ENCODE assay signal across 22 cellular contexts in genomic region chrX:40061871-40062524, GRCh38. TPM values are rescaled to one million over a fixed set of nuclear protein-coding genes. Genes with fewer than 3 reads are reported as not detected.
A peak's percentile ranks its signal among the peaks of the same experiment; 100 is the strongest.
DNase-seq lines count a peak whose midpoint lies in the region; ATAC-seq, FAIRE-seq and TF ChIP-seq lines count a peak whose summit lies in the region.
"Had no signal": no experiment of that assay in that cellular context is flagged by ENCODE, and none has a peak within 500 bp of the region (broad histone marks: within the 10 kb centered on the region; RNA-seq: fewer than 3 reads in every experiment).

No MANE protein-coding gene starts in this region.

- 86% methylated on average over 12 of the region's 30 CpGs for WGBS in K562 (ENCODE audit: insufficient coverage, low coverage, missing lambda C conversion rate)

- H3K9me1 ChIP-seq in K562 (ENCODE audit: control insufficient read depth, insufficient read depth, low read length), result no peaks in the 10 kb centered on the region

- H3K36me3 ChIP-seq in K562 (ENCODE audit: control insufficient read depth, insufficient read depth, low read length) (peaks cover 100% of the 10 kb centered on the region), A673 (ENCODE audit: insufficient read depth, low read length, poor library complexity, severe bottlenecking) (peaks cover 38% of the 10 kb centered on the region)
- H3K36me3 ChIP-seq: neural progenitor cell had no signal

- in situ Hi-C loops in K562 (cut with MboI), result no loop called here

- no peaks in the 10 kb centered on the region for H3K27me3 ChIP-seq in K562 (ENCODE audit: control insufficient read depth in 2 of 2, insufficient read depth in 2 of 2, low read length in 2 of 2)
- no peaks in the 10 kb centered on the region for H3K27me3 ChIP-seq in A673 (replicated peaks; ENCODE audit: insufficient read depth, low read depth, low read length, poor library complexity)
- H3K27me3 ChIP-seq: adrenal gland, neural progenitor cell had no signal

- TF ChIP-seq RAD21 in K562 (CRISPR knock-in tag; conservative IDR thresholded peaks at IDR 0.05 in 1 of 2, IDR thresholded peaks at IDR 0.05 in 1 of 2), result no peak

- peaks cover 21% of the 10 kb centered on the region for H3K36me3 Mint-ChIP-seq in neural crest cell (ENCODE audit: low read depth)
- peaks cover 43 to 75% of the 10 kb centered on the region in 2 donors for H3K36me3 Mint-ChIP-seq in CD14-positive monocyte

- H3K79me2 ChIP-seq in K562 (ENCODE audit: control insufficient read depth, insufficient read depth, low read length), result peaks cover 65% of the 10 kb centered on the region

- H3K4me1 Mint-ChIP-seq in neural crest cell (peaks cover 40% of the 10 kb centered on the region), CD14-positive monocyte (peaks cover 8% of the 10 kb centered on the region)

- BruUV-seq in K562 (replicated peaks; lab: Mats Ljungman, UMichigan), result no TSS peak
- BruUV-seq in A673 (replicated peaks; lab: Mats Ljungman, UMichigan), result no TSS peak

- H2AFZ ChIP-seq in K562 (ENCODE audit: low read depth, low read length), result no peak overlapping the region
- H2AFZ ChIP-seq: neural progenitor cell had no signal

- no peak overlapping the region for H3K4me2 ChIP-seq in K562 (ENCODE audit: insufficient read depth, low read length)
- H3K4me2 ChIP-seq: neural progenitor cell had no signal

- no peak overlapping the region for H3K27ac Mint-ChIP-seq in neural crest cell (ENCODE audit: unreplicated experiment)
- peak overlapping the region in 2 of 7 donors; percentile 6 to 49 for H3K27ac Mint-ChIP-seq in CD14-positive monocyte
- H3K27ac Mint-ChIP-seq: neural progenitor cell had no signal

- H3K9me3 ChIP-seq in K562 (replicated peaks; ENCODE audit: control insufficient read depth, insufficient read depth, low read depth, low read length), result no peaks in the 10 kb centered on the region
- no peaks in the 10 kb centered on the region for H3K9me3 ChIP-seq in A673 (ENCODE audit: low read depth, low read length, poor library complexity, severe bottlenecking)
- H3K9me3 ChIP-seq: adrenal gland, HAP-1, lower lobe of right lung, thoracic aorta had no signal

- ATAC-seq in K562, result no peak
- ATAC-seq: lower lobe of right lung, PC-3 had no signal

- H3K4me1 ChIP-seq in K562 (replicated peaks in 1 of 2; ENCODE audit: control insufficient read depth in 2 of 2, insufficient read depth in 2 of 2, low read length in 2 of 2) (peaks cover 2 to 13% of the 10 kb centered on the region in 2 experiments; a peak in 3 of 5 replicates), A673 (ENCODE audit: insufficient read depth, low read length, poor library complexity, severe bottlenecking) (no peaks in the 10 kb centered on the region)
- H3K4me1 ChIP-seq: adrenal gland, HAP-1, lower lobe of right lung had no signal

- TF ChIP-seq CTCF in K562 (IDR thresholded peaks at IDR 0.05 in 2 of 3, conservative IDR thresholded peaks at IDR 0.05 in 1 of 3; ENCODE audit: insufficient read depth in 2 of 3, low read depth in 1 of 3, low read length in 3 of 3) (no peak), neural crest cell (conservative IDR thresholded peaks at IDR 0.05) (no peak), A673 (conservative IDR thresholded peaks at IDR 0.05; ENCODE audit: low read depth, low read length) (no peak), CD14-positive monocyte (IDR thresholded peaks at IDR 0.05) (no peak)

- no peak overlapping the region for H3K27ac ChIP-seq in K562 (ENCODE audit: extremely low read depth, low read depth, low read length)
- H3K27ac ChIP-seq in A673 (ENCODE audit: low read depth, low read length, poor library complexity, severe bottlenecking), result no peak overlapping the region
- H3K27ac ChIP-seq: adrenal gland, lower lobe of right lung, neural progenitor cell, SK-N-MC, thoracic aorta had no signal

- no peak for TF ChIP-seq EP300 in K562 (IDR thresholded peaks at IDR 0.05; ENCODE audit: low read length)

- H3K4me3 Mint-ChIP-seq in neural crest cell (peak overlapping the region; percentile 32), CD14-positive monocyte (no peak overlapping the region)
- H3K4me3 Mint-ChIP-seq: neural progenitor cell had no signal

- no peak for FAIRE-seq in K562 (lab: Jason Lieb, UNC)
- FAIRE-seq: endometrium had no signal

- H3K9me3 Mint-ChIP-seq in neural crest cell, result no peaks in the 10 kb centered on the region
- peaks cover 0 to 8% (median 0%) of the 10 kb centered on the region in 7 donors for H3K9me3 Mint-ChIP-seq in CD14-positive monocyte

- intact Hi-C loops in K562 (cut with micrococcal nuclease) (no loop called here), A673 (cut with micrococcal nuclease; ENCODE audit: unreplicated experiment) (no loop called here), CD14-positive monocyte (cut with micrococcal nuclease) (no loop called here)

- H3K9ac ChIP-seq in K562 (ENCODE audit: insufficient read depth in 1 of 2, low read depth in 2 of 2, low read length in 2 of 2), result no peak overlapping the region
- H3K9ac ChIP-seq: neural progenitor cell had no signal

- CTCF ChIA-PET in K562 (lab: Yijun Ruan, JAX; ENCODE audit: low intra/inter-chr PET ratio) (no interaction called here), A673 (lab: Charles Lee) (no interaction called here)

- H3K27me3 Mint-ChIP-seq in neural crest cell (ENCODE audit: low read depth), result no peaks in the 10 kb centered on the region
- H3K27me3 Mint-ChIP-seq in CD14-positive monocyte (ENCODE audit: low read depth in 3 of 3), result peaks cover 0 to 8% (median 0%) of the 10 kb centered on the region in 3 donors

- H3K4me3 ChIP-seq in K562 (no peak overlapping the region), A673 (ENCODE audit: low read depth, low read length, poor library complexity, severe bottlenecking) (no peak overlapping the region)
- H3K4me3 ChIP-seq: adrenal gland, HAP-1, lower lobe of right lung, neural progenitor cell, SK-N-MC, thoracic aorta had no signal

- DNase-seq in NCI-H526 (lab: John Stamatoyannopoulos, UW), result peak; percentile 21 to 34
- DNase-seq in NCI-H526 treated with DMSO at 0.1 percent for 48 hours (lab: John Stamatoyannopoulos, UW), result no peak
- peak; percentile 34 for DNase-seq in ELF-1 (ENCODE audit: low read depth, low spot score)
- DNase-seq in K562 (ENCODE audit: extremely low read depth in 1 of 4, low spot score in 3 of 4), result no peak
- DNase-seq in neural crest cell (ENCODE audit: low read depth, low spot score), result no peak
- DNase-seq in A673 (ENCODE audit: low spot score), result no peak
- no peak for DNase-seq in CD14-positive monocyte (ENCODE audit: low spot score)
- no peak for DNase-seq in NCI-H748 (lab: John Stamatoyannopoulos, UW; ENCODE audit: unreplicated experiment)
- DNase-seq: activated CD8-positive, alpha-beta memory T cell treated with anti-CD3 and anti-CD28 coated beads for 24 hours; adrenal gland; EL; lower lobe of right lung; MM.1S; NCI-H187 treated with DMSO at 0.1 percent for 48 hours; NCI-H524 treated with DMSO at 0.1 percent for 48 hours; PC-3; retina had no signal

- POLR2A ChIA-PET in K562 (lab: Yijun Ruan, JAX) (interaction anchor here (0.7 kb wide), 1 partner anchor 14 kb away, joined by 3 read pairs; no protein-coding TSS in a partner anchor), A673 (lab: Charles Lee; ENCODE audit: low non-redundant PET) (no interaction called here)

- H4K20me1 ChIP-seq in K562 (replicated peaks; ENCODE audit: control insufficient read depth, insufficient read depth, low read length), result peaks cover 26% of the 10 kb centered on the region

- no peak for TF ChIP-seq POLR2A in K562 (conservative IDR thresholded peaks at IDR 0.05)

TF ChIP-seq in K562, 482 proteins besides CTCF, POLR2A, EP300 and RAD21:
- TF ChIP-seq ZNF778 (CRISPR knock-in tag; IDR thresholded peaks at IDR 0.05) (no peak), MBD2 (IDR thresholded peaks at IDR 0.05; ENCODE audit: borderline replicate concordance, low read depth) (no peak), FOXJ2 (tag; IDR thresholded peaks at IDR 0.05) (no peak), HIVEP1 (CRISPR knock-in tag; IDR thresholded peaks at IDR 0.05) (no peak), POLR2G (IDR thresholded peaks at IDR 0.05; ENCODE audit: low read depth, low read length) (peak; percentile 57), ZNF436 (CRISPR knock-in tag; IDR thresholded peaks at IDR 0.05) (no peak), RBM22 (IDR thresholded peaks at IDR 0.05; ENCODE audit: low read depth, low read length, poor library complexity, severe bottlenecking) (peak; percentile 77), SREBF1 (IDR thresholded peaks at IDR 0.05; ENCODE audit: borderline replicate concordance, low read depth, low read length) (no peak), PML (IDR thresholded peaks at IDR 0.05; ENCODE audit: low read length) (peak; percentile 39; the same call in 1 of the 2 replicates)

RNA-seq across cellular contexts. Expression of gene BCOR, which starts 35.8 kb away (rescaled TPM):
- 128 and 140 TPM in 2 replicates for total RNA-seq in K562 (2011; cell fraction: chromatin; rRNA removed; ENCODE audit: low replicate concordance)
- total RNA-seq in K562 (2011; cell fraction: nucleolus; rRNA removed), result 71.6 and 74.4 TPM in 2 replicates
- total RNA-seq in K562 (2011; cell fraction: nucleoplasm; rRNA removed), result 97.0 and 135 TPM in 2 replicates
- total RNA-seq in K562 (2014; rRNA removed) (73.7 and 76.0 TPM in 2 replicates), K562 (2014; rRNA removed; fragmentation: Illumina TruSeq; extraction: Trizol) (37.6 and 37.9 TPM in 2 replicates), K562 (2015; rRNA removed; fragmentation: Illumina TruSeq; extraction: Trizol) (33.0 and 36.6 TPM in 2 replicates), K562 (2021) (98.3 and 113 TPM in 2 replicates), neural crest cell (33.2 and 41.1 TPM in 2 replicates), A673 (2021) (58.8 and 59.0 TPM in 2 replicates)
- polyA plus RNA-seq in K562 (2011; rRNA removed) (27.5 and 28.1 TPM in 2 replicates), K562 (2014; fragmentation: Illumina TruSeq; extraction: Trizol) (88.1 and 98.5 TPM in 2 replicates), K562 (2014; fragmentation: Nextera tagmentation; extraction: Ambion mirVana) (10 to 100 TPM; 32.0 to 37.4 TPM), K562 (2014; rRNA removed) (44.4 and 64.6 TPM in 2 replicates), CD14-positive monocyte (1 to 10 TPM; 1.1 to 2.6 TPM)
- 30.1 and 38.0 TPM in 2 replicates for polyA plus RNA-seq in K562 (2011; cell fraction: cytosol; rRNA removed)
- polyA plus RNA-seq in K562 (2011; cell fraction: nucleus; rRNA removed), result 64.0 and 93.7 TPM in 2 replicates
- 72.8 and 76.1 TPM in 2 replicates for polyA plus RNA-seq in K562 (2012)
- 40.5 and 49.5 TPM in 2 replicates for polyA minus RNA-seq in K562 (2011; rRNA and poly(A)+ RNA removed)
- 105 and 120 TPM in 2 replicates for polyA minus RNA-seq in K562 (2011; cell fraction: cytosol; rRNA and poly(A)+ RNA removed)
- polyA minus RNA-seq in K562 (2011; cell fraction: nucleus; rRNA and poly(A)+ RNA removed), result 36.9 and 50.0 TPM in 2 replicates

Comparison
In these comparisons a context has a peak if more than half of its experiments do, and no peak if none do; other contexts are left out.
1. DNase-seq: peak in NCI-H526 (2 of 2) and ELF-1 (single experiment); none in NCI-H526 treated with DMSO at 0.1 percent for 48 hours (single experiment), K562 (0 of 4), neural crest cell (single experiment), A673 (single experiment), CD14-positive monocyte (single experiment) and NCI-H748 (single experiment).